ENCODE assay signal across 17 cellular contexts in the genomic region with DNA sequence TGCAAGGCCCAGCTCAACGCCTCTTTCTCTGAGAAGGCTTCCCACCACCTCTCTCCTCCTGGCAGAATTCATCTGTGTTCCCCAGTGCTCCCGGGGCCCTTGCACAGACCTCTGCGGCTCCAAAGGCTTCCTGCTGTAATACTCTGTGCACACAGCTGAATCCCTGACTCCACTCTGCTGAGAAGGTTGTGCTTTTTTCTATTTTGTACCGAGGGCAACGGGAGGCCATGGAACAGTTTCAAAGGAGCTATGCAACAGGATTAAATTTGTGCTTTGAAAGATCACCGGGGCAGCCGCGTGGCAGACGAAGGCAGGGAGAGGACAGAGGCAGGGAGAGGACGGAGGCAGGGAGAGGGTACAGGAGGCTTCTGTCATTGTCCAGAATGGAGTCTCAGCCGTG. TPM values are rescaled to one million over a fixed set of nuclear protein-coding genes. Genes with fewer than 3 reads are reported as not detected.
"Had no signal": no experiment of that assay in that cellular context is flagged by ENCODE, and none has a peak within 500 bp of the region (broad histone marks: within the 10 kb centered on the region; RNA-seq: fewer than 3 reads in every experiment).

No MANE protein-coding gene starts in this region.

- H3K27ac ChIP-seq: epithelial cell of prostate, gastroesophageal sphincter, hepatocyte, ovary, skin epidermis, thyroid gland, VCaP had no signal

- H3K9me3 Mint-ChIP-seq: activated CD8-positive, alpha-beta T cell treated with anti-CD3 and anti-CD28 coated beads for 36 hours; activated naive CD8-positive, alpha-beta T cell treated with anti-CD3 and anti-CD28 coated beads, Interleukin-2, amount 50 U/mL, for 24 hours; natural killer cell; T-cell had no signal

- H3K9me3 ChIP-seq: gastroesophageal sphincter, ovary, thyroid gland had no signal

- DNase-seq: activated CD4-positive, alpha-beta T cell treated with anti-CD3 and anti-CD28 coated beads for 4 hours; activated CD8-positive, alpha-beta memory T cell treated with anti-CD3 and anti-CD28 coated beads, Interleukin-2, amount 50 U/mL, for 48 hours; activated CD8-positive, alpha-beta T cell treated with anti-CD3 and anti-CD28 coated beads for 36 hours; activated naive CD8-positive, alpha-beta T cell treated with anti-CD3 and anti-CD28 coated beads, Interleukin-2, amount 50 U/mL, for 24 hours; cortex of kidney; effector CD8-positive, alpha-beta T cell; natural killer cell; ovary; T-cell; T1000; thyroid gland had no signal

- H3K27me3 ChIP-seq: hepatocyte, ovary, thyroid gland had no signal

- H3K36me3 ChIP-seq: gastroesophageal sphincter, ovary, thyroid gland had no signal

- H3K4me3 ChIP-seq: gastroesophageal sphincter, hepatocyte, lung, ovary, skin epidermis, thyroid gland had no signal

- H3K36me3 Mint-ChIP-seq: natural killer cell, T-cell had no signal

- ATAC-seq: activated CD8-positive, alpha-beta T cell treated with anti-CD3 and anti-CD28 coated beads for 36 hours; activated naive CD8-positive, alpha-beta T cell treated with anti-CD3 and anti-CD28 coated beads, Interleukin-2, amount 50 U/mL, for 24 hours; gastroesophageal sphincter; natural killer cell; T-cell had no signal

- H3K27ac Mint-ChIP-seq: activated CD8-positive, alpha-beta T cell treated with anti-CD3 and anti-CD28 coated beads for 36 hours; activated naive CD8-positive, alpha-beta T cell treated with anti-CD3 and anti-CD28 coated beads, Interleukin-2, amount 50 U/mL, for 24 hours; natural killer cell; T-cell had no signal

- H3K4me1 Mint-ChIP-seq: natural killer cell, T-cell had no signal

- H3K4me3 Mint-ChIP-seq: activated CD8-positive, alpha-beta T cell treated with anti-CD3 and anti-CD28 coated beads for 36 hours; activated naive CD8-positive, alpha-beta T cell treated with anti-CD3 and anti-CD28 coated beads, Interleukin-2, amount 50 U/mL, for 24 hours; natural killer cell; T-cell had no signal

RNA-seq across cellular contexts. Expression of gene SYT7, which starts 49.2 kb away (rescaled TPM):
- total RNA-seq: activated CD8-positive, alpha-beta T cell treated with anti-CD3 and anti-CD28 coated beads for 36 hours had no signal
